1 cellular context compared by ENCODE assay signal in the genomic region with DNA sequence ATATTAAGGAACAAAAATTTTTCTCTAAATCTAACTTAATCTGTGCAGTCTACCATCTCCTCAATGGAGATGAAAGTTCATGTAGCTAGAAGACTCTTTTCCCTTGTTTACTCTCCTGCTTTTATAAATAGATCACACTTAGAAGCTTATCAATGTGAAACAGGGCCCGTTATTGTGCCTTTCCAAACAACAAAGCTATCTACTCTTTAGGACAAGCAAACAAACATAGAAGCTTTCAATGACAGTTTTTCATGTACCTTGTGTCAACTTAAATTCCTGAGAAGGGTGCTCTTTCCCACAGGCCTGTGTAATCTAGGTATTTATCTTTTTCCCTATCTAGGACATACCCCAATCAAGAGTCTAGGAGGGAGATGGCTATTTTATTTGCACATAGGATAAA.
TF ChIP-seq lines count a peak whose summit lies in the region.

No MANE protein-coding gene starts in this region.

TF ChIP-seq in HepG2, 621 proteins besides CTCF, POLR2A, EP300 and RAD21 (continued from another document):
- TF ChIP-seq, protein P1, sequence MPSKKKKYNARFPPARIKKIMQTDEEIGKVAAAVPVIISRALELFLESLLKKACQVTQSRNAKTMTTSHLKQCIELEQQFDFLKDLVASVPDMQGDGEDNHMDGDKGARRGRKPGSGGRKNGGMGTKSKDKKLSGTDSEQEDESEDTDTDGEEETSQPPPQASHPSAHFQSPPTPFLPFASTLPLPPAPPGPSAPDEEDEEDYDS (CRISPR knock-in tag; IDR thresholded peaks at IDR 0.05) = no peak
- TF ChIP-seq GATA4 (IDR thresholded peaks at IDR 0.05; ENCODE audit: borderline replicate concordance, low read depth) (0 out of 2 replicates have a peak, but pooled peaks have one; percentile 25), ZNF883 (CRISPR knock-in tag; IDR thresholded peaks at IDR 0.05; ENCODE audit: not compliant biosample characterization) (no peak), ZSCAN25 (CRISPR knock-in tag; IDR thresholded peaks at IDR 0.05) (no peak), RBM22 (optimal IDR thresholded peaks at IDR 0.05; ENCODE audit: low read length) (no peak), TBX3 (IDR thresholded peaks at IDR 0.05; ENCODE audit: borderline replicate concordance) (peak; percentile 73; the same call in 1 of the 2 replicates), NCOA2 (CRISPR knock-in tag; IDR thresholded peaks at IDR 0.05) (0 out of 2 replicates have a peak, but pooled peaks have one; percentile 41), ZNF431 (CRISPR knock-in tag; IDR thresholded peaks at IDR 0.05; ENCODE audit: borderline replicate concordance, low read depth) (no peak), TBL1XR1 (IDR thresholded peaks at IDR 0.05; ENCODE audit: borderline replicate concordance, low read length, partially characterized antibody) (peak; percentile 92), NFIC (IDR thresholded peaks at IDR 0.05; ENCODE audit: low read length) (peak; percentile 35; the same call in 1 of the 2 replicates), RARA (CRISPR knock-in tag; IDR thresholded peaks at IDR 0.05) (0 out of 2 replicates have a peak, but pooled peaks have one; percentile 34), SOX13 (IDR thresholded peaks at IDR 0.05) (no peak), SOX13 (CRISPR knock-in tag; conservative IDR thresholded peaks at IDR 0.05 in 1 of 2, IDR thresholded peaks at IDR 0.05 in 1 of 2) (peak in 1 of 2 experiments; percentile 55; a peak in 1 of 4 replicates), FOXP1 (IDR thresholded peaks at IDR 0.05) (no peak), FOXP1 (CRISPR knock-in tag; IDR thresholded peaks at IDR 0.05) (peak; percentile 52; the same call in 1 of the 2 replicates), SOX5 (CRISPR knock-in tag; IDR thresholded peaks at IDR 0.05; ENCODE audit: borderline replicate concordance) (peak; percentile 55; the same call in 1 of the 2 replicates), TCF7L2 (IDR thresholded peaks at IDR 0.05; ENCODE audit: low read depth, low read length) (peak; percentile 40; the same call in 1 of the 2 replicates), BCL6 (CRISPR knock-in tag; IDR thresholded peaks at IDR 0.05) (peak; percentile 99), GFI1 (CRISPR knock-in tag; IDR thresholded peaks at IDR 0.05; ENCODE audit: borderline replicate concordance) (0 out of 2 replicates have a peak, but pooled peaks have one; percentile 30), NR2F2 (IDR thresholded peaks at IDR 0.05; ENCODE audit: borderline replicate concordance, low read depth) (0 out of 2 replicates have a peak, but pooled peaks have one; percentile 45), FOXA1 (IDR thresholded peaks at IDR 0.05) (no peak), FOXA1 (CRISPR knock-in tag; IDR thresholded peaks at IDR 0.05) (peak; percentile 57), GATAD2A (CRISPR knock-in tag; IDR thresholded peaks at IDR 0.05) (0 out of 2 replicates have a peak, but pooled peaks have one; percentile 14), NKX3-1 (CRISPR knock-in tag; IDR thresholded peaks at IDR 0.05) (no peak), TCF7 (IDR thresholded peaks at IDR 0.05; ENCODE audit: low read depth) (peak; percentile 63)
- TF ChIP-seq, protein P2, sequence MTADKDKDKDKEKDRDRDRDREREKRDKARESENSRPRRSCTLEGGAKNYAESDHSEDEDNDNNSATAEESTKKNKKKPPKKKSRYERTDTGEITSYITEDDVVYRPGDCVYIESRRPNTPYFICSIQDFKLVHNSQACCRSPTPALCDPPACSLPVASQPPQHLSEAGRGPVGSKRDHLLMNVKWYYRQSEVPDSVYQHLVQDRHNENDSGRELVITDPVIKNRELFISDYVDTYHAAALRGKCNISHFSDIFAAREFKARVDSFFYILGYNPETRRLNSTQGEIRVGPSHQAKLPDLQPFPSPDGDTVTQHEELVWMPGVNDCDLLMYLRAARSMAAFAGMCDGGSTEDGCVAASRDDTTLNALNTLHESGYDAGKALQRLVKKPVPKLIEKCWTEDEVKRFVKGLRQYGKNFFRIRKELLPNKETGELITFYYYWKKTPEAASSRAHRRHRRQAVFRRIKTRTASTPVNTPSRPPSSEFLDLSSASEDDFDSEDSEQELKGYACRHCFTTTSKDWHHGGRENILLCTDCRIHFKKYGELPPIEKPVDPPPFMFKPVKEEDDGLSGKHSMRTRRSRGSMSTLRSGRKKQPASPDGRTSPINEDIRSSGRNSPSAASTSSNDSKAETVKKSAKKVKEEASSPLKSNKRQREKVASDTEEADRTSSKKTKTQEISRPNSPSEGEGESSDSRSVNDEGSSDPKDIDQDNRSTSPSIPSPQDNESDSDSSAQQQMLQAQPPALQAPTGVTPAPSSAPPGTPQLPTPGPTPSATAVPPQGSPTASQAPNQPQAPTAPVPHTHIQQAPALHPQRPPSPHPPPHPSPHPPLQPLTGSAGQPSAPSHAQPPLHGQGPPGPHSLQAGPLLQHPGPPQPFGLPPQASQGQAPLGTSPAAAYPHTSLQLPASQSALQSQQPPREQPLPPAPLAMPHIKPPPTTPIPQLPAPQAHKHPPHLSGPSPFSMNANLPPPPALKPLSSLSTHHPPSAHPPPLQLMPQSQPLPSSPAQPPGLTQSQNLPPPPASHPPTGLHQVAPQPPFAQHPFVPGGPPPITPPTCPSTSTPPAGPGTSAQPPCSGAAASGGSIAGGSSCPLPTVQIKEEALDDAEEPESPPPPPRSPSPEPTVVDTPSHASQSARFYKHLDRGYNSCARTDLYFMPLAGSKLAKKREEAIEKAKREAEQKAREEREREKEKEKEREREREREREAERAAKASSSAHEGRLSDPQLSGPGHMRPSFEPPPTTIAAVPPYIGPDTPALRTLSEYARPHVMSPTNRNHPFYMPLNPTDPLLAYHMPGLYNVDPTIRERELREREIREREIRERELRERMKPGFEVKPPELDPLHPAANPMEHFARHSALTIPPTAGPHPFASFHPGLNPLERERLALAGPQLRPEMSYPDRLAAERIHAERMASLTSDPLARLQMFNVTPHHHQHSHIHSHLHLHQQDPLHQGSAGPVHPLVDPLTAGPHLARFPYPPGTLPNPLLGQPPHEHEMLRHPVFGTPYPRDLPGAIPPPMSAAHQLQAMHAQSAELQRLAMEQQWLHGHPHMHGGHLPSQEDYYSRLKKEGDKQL (CRISPR knock-in tag; IDR thresholded peaks at IDR 0.05; ENCODE audit: low read depth) = 0 out of 2 replicates have a peak, but pooled peaks have one; percentile 62
- TF ChIP-seq, protein P3, sequence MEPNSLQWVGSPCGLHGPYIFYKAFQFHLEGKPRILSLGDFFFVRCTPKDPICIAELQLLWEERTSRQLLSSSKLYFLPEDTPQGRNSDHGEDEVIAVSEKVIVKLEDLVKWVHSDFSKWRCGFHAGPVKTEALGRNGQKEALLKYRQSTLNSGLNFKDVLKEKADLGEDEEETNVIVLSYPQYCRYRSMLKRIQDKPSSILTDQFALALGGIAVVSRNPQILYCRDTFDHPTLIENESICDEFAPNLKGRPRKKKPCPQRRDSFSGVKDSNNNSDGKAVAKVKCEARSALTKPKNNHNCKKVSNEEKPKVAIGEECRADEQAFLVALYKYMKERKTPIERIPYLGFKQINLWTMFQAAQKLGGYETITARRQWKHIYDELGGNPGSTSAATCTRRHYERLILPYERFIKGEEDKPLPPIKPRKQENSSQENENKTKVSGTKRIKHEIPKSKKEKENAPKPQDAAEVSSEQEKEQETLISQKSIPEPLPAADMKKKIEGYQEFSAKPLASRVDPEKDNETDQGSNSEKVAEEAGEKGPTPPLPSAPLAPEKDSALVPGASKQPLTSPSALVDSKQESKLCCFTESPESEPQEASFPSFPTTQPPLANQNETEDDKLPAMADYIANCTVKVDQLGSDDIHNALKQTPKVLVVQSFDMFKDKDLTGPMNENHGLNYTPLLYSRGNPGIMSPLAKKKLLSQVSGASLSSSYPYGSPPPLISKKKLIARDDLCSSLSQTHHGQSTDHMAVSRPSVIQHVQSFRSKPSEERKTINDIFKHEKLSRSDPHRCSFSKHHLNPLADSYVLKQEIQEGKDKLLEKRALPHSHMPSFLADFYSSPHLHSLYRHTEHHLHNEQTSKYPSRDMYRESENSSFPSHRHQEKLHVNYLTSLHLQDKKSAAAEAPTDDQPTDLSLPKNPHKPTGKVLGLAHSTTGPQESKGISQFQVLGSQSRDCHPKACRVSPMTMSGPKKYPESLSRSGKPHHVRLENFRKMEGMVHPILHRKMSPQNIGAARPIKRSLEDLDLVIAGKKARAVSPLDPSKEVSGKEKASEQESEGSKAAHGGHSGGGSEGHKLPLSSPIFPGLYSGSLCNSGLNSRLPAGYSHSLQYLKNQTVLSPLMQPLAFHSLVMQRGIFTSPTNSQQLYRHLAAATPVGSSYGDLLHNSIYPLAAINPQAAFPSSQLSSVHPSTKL (CRISPR knock-in tag; IDR thresholded peaks at IDR 0.05) = peak; percentile 65
- TF ChIP-seq, protein P4, sequence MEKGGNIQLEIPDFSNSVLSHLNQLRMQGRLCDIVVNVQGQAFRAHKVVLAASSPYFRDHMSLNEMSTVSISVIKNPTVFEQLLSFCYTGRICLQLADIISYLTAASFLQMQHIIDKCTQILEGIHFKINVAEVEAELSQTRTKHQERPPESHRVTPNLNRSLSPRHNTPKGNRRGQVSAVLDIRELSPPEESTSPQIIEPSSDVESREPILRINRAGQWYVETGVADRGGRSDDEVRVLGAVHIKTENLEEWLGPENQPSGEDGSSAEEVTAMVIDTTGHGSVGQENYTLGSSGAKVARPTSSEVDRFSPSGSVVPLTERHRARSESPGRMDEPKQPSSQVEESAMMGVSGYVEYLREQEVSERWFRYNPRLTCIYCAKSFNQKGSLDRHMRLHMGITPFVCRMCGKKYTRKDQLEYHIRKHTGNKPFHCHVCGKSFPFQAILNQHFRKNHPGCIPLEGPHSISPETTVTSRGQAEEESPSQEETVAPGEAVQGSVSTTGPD (CRISPR knock-in tag; IDR thresholded peaks at IDR 0.05) = no peak
- TF ChIP-seq, protein P5, sequence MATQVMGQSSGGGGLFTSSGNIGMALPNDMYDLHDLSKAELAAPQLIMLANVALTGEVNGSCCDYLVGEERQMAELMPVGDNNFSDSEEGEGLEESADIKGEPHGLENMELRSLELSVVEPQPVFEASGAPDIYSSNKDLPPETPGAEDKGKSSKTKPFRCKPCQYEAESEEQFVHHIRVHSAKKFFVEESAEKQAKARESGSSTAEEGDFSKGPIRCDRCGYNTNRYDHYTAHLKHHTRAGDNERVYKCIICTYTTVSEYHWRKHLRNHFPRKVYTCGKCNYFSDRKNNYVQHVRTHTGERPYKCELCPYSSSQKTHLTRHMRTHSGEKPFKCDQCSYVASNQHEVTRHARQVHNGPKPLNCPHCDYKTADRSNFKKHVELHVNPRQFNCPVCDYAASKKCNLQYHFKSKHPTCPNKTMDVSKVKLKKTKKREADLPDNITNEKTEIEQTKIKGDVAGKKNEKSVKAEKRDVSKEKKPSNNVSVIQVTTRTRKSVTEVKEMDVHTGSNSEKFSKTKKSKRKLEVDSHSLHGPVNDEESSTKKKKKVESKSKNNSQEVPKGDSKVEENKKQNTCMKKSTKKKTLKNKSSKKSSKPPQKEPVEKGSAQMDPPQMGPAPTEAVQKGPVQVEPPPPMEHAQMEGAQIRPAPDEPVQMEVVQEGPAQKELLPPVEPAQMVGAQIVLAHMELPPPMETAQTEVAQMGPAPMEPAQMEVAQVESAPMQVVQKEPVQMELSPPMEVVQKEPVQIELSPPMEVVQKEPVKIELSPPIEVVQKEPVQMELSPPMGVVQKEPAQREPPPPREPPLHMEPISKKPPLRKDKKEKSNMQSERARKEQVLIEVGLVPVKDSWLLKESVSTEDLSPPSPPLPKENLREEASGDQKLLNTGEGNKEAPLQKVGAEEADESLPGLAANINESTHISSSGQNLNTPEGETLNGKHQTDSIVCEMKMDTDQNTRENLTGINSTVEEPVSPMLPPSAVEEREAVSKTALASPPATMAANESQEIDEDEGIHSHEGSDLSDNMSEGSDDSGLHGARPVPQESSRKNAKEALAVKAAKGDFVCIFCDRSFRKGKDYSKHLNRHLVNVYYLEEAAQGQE (IDR thresholded peaks at IDR 0.05; ENCODE audit: borderline replicate concordance in 1 of 2, low read depth in 1 of 2, low read length in 2 of 2) = peak in 1 of 2 experiments; percentile 58; a peak in 1 of 4 replicates
- TF ChIP-seq, protein P6, sequence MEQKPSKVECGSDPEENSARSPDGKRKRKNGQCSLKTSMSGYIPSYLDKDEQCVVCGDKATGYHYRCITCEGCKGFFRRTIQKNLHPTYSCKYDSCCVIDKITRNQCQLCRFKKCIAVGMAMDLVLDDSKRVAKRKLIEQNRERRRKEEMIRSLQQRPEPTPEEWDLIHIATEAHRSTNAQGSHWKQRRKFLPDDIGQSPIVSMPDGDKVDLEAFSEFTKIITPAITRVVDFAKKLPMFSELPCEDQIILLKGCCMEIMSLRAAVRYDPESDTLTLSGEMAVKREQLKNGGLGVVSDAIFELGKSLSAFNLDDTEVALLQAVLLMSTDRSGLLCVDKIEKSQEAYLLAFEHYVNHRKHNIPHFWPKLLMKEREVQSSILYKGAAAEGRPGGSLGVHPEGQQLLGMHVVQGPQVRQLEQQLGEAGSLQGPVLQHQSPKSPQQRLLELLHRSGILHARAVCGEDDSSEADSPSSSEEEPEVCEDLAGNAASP (CRISPR knock-in tag; IDR thresholded peaks at IDR 0.05; ENCODE audit: borderline replicate concordance) = peak; percentile 47; the same call in 1 of the 2 replicates
- TF ChIP-seq, protein P7, sequence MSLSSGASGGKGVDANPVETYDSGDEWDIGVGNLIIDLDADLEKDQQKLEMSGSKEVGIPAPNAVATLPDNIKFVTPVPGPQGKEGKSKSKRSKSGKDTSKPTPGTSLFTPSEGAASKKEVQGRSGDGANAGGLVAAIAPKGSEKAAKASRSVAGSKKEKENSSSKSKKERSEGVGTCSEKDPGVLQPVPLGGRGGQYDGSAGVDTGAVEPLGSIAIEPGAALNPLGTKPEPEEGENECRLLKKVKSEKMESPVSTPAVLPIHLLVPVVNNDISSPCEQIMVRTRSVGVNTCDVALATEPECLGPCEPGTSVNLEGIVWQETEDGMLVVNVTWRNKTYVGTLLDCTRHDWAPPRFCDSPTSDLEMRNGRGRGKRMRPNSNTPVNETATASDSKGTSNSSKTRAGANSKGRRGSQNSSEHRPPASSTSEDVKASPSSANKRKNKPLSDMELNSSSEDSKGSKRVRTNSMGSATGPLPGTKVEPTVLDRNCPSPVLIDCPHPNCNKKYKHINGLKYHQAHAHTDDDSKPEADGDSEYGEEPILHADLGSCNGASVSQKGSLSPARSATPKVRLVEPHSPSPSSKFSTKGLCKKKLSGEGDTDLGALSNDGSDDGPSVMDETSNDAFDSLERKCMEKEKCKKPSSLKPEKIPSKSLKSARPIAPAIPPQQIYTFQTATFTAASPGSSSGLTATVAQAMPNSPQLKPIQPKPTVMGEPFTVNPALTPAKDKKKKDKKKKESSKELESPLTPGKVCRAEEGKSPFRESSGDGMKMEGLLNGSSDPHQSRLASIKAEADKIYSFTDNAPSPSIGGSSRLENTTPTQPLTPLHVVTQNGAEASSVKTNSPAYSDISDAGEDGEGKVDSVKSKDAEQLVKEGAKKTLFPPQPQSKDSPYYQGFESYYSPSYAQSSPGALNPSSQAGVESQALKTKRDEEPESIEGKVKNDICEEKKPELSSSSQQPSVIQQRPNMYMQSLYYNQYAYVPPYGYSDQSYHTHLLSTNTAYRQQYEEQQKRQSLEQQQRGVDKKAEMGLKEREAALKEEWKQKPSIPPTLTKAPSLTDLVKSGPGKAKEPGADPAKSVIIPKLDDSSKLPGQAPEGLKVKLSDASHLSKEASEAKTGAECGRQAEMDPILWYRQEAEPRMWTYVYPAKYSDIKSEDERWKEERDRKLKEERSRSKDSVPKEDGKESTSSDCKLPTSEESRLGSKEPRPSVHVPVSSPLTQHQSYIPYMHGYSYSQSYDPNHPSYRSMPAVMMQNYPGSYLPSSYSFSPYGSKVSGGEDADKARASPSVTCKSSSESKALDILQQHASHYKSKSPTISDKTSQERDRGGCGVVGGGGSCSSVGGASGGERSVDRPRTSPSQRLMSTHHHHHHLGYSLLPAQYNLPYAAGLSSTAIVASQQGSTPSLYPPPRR (CRISPR knock-in tag; IDR thresholded peaks at IDR 0.05; ENCODE audit: borderline replicate concordance) = peak; percentile 65; the same call in 1 of the 2 replicates
